Comparison of ENCODE assay signal across 8 cellular contexts in the genomic region with DNA sequence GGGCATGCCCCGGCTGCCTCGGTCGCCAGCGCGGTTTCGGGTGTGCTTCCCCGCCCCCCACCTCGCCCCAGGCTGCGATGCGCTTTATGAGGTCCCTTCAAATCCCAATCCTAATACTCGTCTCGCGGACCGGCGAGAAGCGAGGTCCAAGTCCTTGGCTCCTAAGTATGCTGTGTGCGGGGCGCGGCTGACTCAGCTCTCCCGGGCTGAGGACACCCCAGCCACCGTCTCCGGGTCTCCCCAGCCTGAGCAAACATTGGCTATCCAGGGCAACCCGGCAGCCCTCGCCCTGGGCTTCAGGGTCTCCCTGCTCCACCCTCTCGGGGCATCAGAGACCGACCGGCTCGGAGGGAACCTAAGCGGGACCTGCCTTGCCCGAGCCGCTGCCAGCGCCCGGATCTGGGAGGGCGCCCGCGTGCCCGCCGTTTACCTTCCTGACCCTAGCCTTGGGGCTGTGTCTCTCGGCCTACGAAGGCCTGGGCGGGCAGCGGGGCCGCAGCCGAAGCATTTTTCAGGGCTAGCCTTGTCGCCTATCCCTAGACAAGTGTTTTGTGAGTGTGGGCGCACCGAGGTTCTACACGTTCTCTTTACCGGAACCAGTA. TPM values are rescaled to one million over a fixed set of nuclear protein-coding genes. Genes with fewer than 3 reads are reported as not detected.
DNase-seq lines count a peak whose midpoint lies in the region; ATAC-seq and TF ChIP-seq lines count a peak whose summit lies in the region.

No MANE protein-coding gene starts in this region.

- peak overlapping the region; percentile 98 for H3K4me3 ChIP-seq in lower lobe of right lung

- peak; percentile 49 for DNase-seq in AG20443 (ENCODE audit: low spot score)
- peak; percentile 45 to 52 for DNase-seq in Kasumi-1 (lab: John Stamatoyannopoulos, UW)
- peak; percentile 44 to 49 for DNase-seq in activated CD4-positive, alpha-beta T cell treated with anti-CD3 and anti-CD28 coated beads for 4 hours
- DNase-seq in ecto neural progenitor cell (ENCODE audit: low spot score) = peak; percentile 72
- DNase-seq in lower lobe of right lung = peak; percentile 71
- peak; percentile 47 for DNase-seq in stimulated activated naive CD4-positive, alpha-beta T cell treated with Interleukin-2 at 50 U/mL for 16 hours (lab: John Stamatoyannopoulos, UW)
- DNase-seq in germinal center (ENCODE audit: low spot score) = no peak

- H3K9me3 ChIP-seq in lower lobe of right lung = peaks cover 4% of the 10 kb centered on the region

- intact Hi-C loops in lower lobe of right lung (cut with DNase I) = no loop called here

- H3K4me1 ChIP-seq in lower lobe of right lung = peaks cover 50% of the 10 kb centered on the region

- no peak for TF ChIP-seq CTCF in lower lobe of right lung (IDR thresholded peaks at IDR 0.05)

- ATAC-seq in GM19023 (IDR thresholded peaks at IDR 0.05; ENCODE audit: unreplicated experiment) (peak; percentile 20), lower lobe of right lung (peak; percentile 68 to 79)

- H3K27ac ChIP-seq in lower lobe of right lung = peak overlapping the region; percentile 89

- H3K27me3 ChIP-seq in lower lobe of right lung (ENCODE audit: low read depth) = no peaks in the 10 kb centered on the region

- H3K36me3 ChIP-seq in lower lobe of right lung = peaks cover 19% of the 10 kb centered on the region

RNA-seq across cellular contexts. Expression of a gene that starts 1.2 kb away (rescaled TPM):
- total RNA-seq in lower lobe of right lung = 42.3 TPM
